17 cellular contexts compared by ENCODE assay signal in genomic region chr18:32735781-32736180, GRCh38. TPM values are rescaled to one million over a fixed set of nuclear protein-coding genes. Genes with fewer than 3 reads are reported as not detected.
DNase-seq lines count a peak whose midpoint lies in the region; ATAC-seq, FAIRE-seq and TF ChIP-seq lines count a peak whose summit lies in the region.
"Had no signal": no experiment of that assay in that cellular context is flagged by ENCODE, and none has a peak within 500 bp of the region (broad histone marks: within the 10 kb centered on the region; RNA-seq: fewer than 3 reads in every experiment).

No MANE protein-coding gene starts in this region.

- H3K4me1 ChIP-seq in A549 (no peaks in the 10 kb centered on the region), thyroid gland (peaks cover 10 to 13% of the 10 kb centered on the region in 2 donors)
- H3K4me1 ChIP-seq: vagina had no signal

- POLR2A ChIA-PET in A549 (lab: Yijun Ruan, JAX): no interaction called here

- H3K9me3 ChIP-seq in A549 (no peaks in the 10 kb centered on the region), thyroid gland (no peaks in the 10 kb centered on the region)
- H3K9me3 ChIP-seq: vagina had no signal

- 0% methylated on average over 2 of the region's 2 CpGs for WGBS in A549 (ENCODE audit: missing lambda C conversion rate)
- WGBS in thyroid gland, 2 donors: 90 to 93% methylated on average over 2 of the region's 2 CpGs

- CTCF ChIA-PET in A549 (lab: Yijun Ruan, JAX): no interaction called here

- no peaks in the 10 kb centered on the region for H3K36me3 ChIP-seq in thyroid gland
- H3K36me3 ChIP-seq: vagina had no signal

- TF ChIP-seq RAD21 in A549 (conservative IDR thresholded peaks at IDR 0.05 in 1 of 2, IDR thresholded peaks at IDR 0.05 in 1 of 2): no peak

- H3K27ac ChIP-seq in A549 (no peak overlapping the region), thyroid gland (peak overlapping the region in 1 of 3 donors; percentile 26)
- H3K27ac ChIP-seq: vagina had no signal

- no peak for DNase-seq in A549 (ENCODE audit: low read depth in 1 of 2, low spot score in 1 of 2)
- DNase-seq in HS-5 (ENCODE audit: low read depth): peak; percentile 36
- peak; percentile 55 for DNase-seq in RKO (ENCODE audit: low spot score)
- DNase-seq in fibroblast of pulmonary artery (ENCODE audit: low read depth): peak; percentile 5
- DNase-seq in NCI-H187 (lab: John Stamatoyannopoulos, UW): no peak
- DNase-seq in thyroid gland: no peak
- no peak for DNase-seq in AML-193 (lab: John Stamatoyannopoulos, UW)
- DNase-seq: activated naive CD4-positive, alpha-beta T cell treated with anti-CD3 and anti-CD28 coated beads, Interleukin-2, amount 50 U/mL, for 16 hours; DND-41; foreskin melanocyte; NCI-H524; SIG-M5; stimulated activated CD4-positive, alpha-beta T cell treated with anti-CD3 and anti-CD28 coated beads, Interleukin-2, amount 100 ng/mL, for 24 hours had no signal

- FAIRE-seq in A549 (lab: Jason Lieb, UNC): no peak
- FAIRE-seq: colon, GM12891 had no signal

- TF ChIP-seq POLR2A in A549 (IDR thresholded peaks at IDR 0.05; ENCODE audit: low read length) (no peak), thyroid gland (IDR thresholded peaks at IDR 0.05) (no peak)

- H3K27me3 ChIP-seq in thyroid gland: no peaks in the 10 kb centered on the region
- H3K27me3 ChIP-seq: vagina had no signal

- TF ChIP-seq EP300 in A549 (IDR thresholded peaks at IDR 0.05): no peak

- intact Hi-C loops in thyroid gland (cut with DNase I): no loop called here

- ATAC-seq in A549 (no peak), GM19455 (IDR thresholded peaks at IDR 0.05; ENCODE audit: unreplicated experiment) (no peak)

- no peak overlapping the region for H3K4me3 ChIP-seq in A549
- no peak overlapping the region for H3K4me3 ChIP-seq in fibroblast of pulmonary artery (replicated peaks; ENCODE audit: low read depth, low read length)
- no peak overlapping the region for H3K4me3 ChIP-seq in thyroid gland (replicated peaks in 1 of 3)
- H3K4me3 ChIP-seq: vagina had no signal

- TF ChIP-seq CTCF in A549 (IDR thresholded peaks at IDR 0.05) (no peak), fibroblast of pulmonary artery (IDR thresholded peaks at IDR 0.05; ENCODE audit: low read length, missing control alignments) (no peak), thyroid gland (IDR thresholded peaks at IDR 0.05) (no peak)

- H3K4me2 ChIP-seq in A549: no peak overlapping the region

TF ChIP-seq in A549, 52 proteins besides CTCF, POLR2A, EP300 and RAD21:
- TF ChIP-seq PHF8 (IDR thresholded peaks at IDR 0.05; ENCODE audit: borderline replicate concordance, low read depth) (no peak), FOSL2 (IDR thresholded peaks at IDR 0.05) (no peak), FOSL2 (CRISPR knock-in tag; IDR thresholded peaks at IDR 0.05) (0 out of 2 replicates have a peak, but pooled peaks have one; percentile 6)

RNA-seq across cellular contexts. Expression of gene KLHL14, which starts 37.0 kb away (rescaled TPM):
- polyA plus RNA-seq in A549 (2011; rRNA removed) (not detected in 2 replicates), A549 (2017; fragmentation: RNase III; extraction: RNeasy Plus Mini Kit Qiagen cat#74134 plus additional on column Dnase treatment) (not detected in 3 replicates)
- polyA plus RNA-seq in A549 (2012; cell fraction: cytosol; rRNA removed): not detected in 2 replicates
- not detected in 2 replicates for polyA plus RNA-seq in A549 (2012; cell fraction: nucleus; rRNA removed)
- polyA minus RNA-seq in A549 (2011; rRNA and poly(A)+ RNA removed): not detected in 2 replicates
- total RNA-seq in thyroid gland: 10 to 100 TPM; 18.9 to 36.5 (median 29.3) TPM

Comparison
In these comparisons a context has a peak if more than half of its experiments do, and no peak if none do; other contexts are left out.
1. DNase-seq: peak in HS-5 (single experiment), RKO (single experiment) and fibroblast of pulmonary artery (single experiment); none in A549 (0 of 2), NCI-H187 (0 of 2), thyroid gland (0 of 2) and AML-193 (0 of 2).